ENCODE assay signal across 16 cellular contexts in genomic region chr2:84687498-84688149, GRCh38.
DNase-seq lines count a peak whose midpoint lies in the region; TF ChIP-seq lines count a peak whose summit lies in the region.
"Had no signal": no experiment of that assay in that cellular context is flagged by ENCODE, and none has a peak within 500 bp of the region (broad histone marks: within the 10 kb centered on the region; RNA-seq: fewer than 3 reads in every experiment).

No MANE protein-coding gene starts in this region.

- no peaks in the 10 kb centered on the region for H3K27me3 Mint-ChIP-seq in activated naive CD4-positive, alpha-beta T cell treated with anti-CD3 and anti-CD28 coated beads, Interleukin-2, amount 50 U/mL, for 24 hours
- H3K27me3 Mint-ChIP-seq in mesothelial cell of epicardium (ENCODE audit: low read depth) = peaks cover 6% of the 10 kb centered on the region
- H3K27me3 Mint-ChIP-seq: CD8-positive, alpha-beta memory T cell had no signal

- TF ChIP-seq CTCF in colonic mucosa (IDR thresholded peaks at IDR 0.05) = no peak
- no peak for TF ChIP-seq CTCF in mesothelial cell of epicardium (IDR thresholded peaks at IDR 0.05; ENCODE audit: unreplicated experiment)
- TF ChIP-seq CTCF in thyroid gland (IDR thresholded peaks at IDR 0.05) = no peak

- H3K27ac Mint-ChIP-seq in activated naive CD4-positive, alpha-beta T cell treated with anti-CD3 and anti-CD28 coated beads, Interleukin-2, amount 50 U/mL, for 24 hours = peak overlapping the region; percentile 94
- H3K27ac Mint-ChIP-seq in mesothelial cell of epicardium = peak overlapping the region; percentile 25
- H3K27ac Mint-ChIP-seq: H9 had no signal

- no peak for TF ChIP-seq POLR2A in thyroid gland (IDR thresholded peaks at IDR 0.05)

- no peaks in the 10 kb centered on the region for H3K9me3 ChIP-seq in colonic mucosa
- H3K9me3 ChIP-seq in thyroid gland = no peaks in the 10 kb centered on the region
- H3K9me3 ChIP-seq: BLaER1 had no signal

- H3K4me1 Mint-ChIP-seq in activated naive CD4-positive, alpha-beta T cell treated with anti-CD3 and anti-CD28 coated beads, Interleukin-2, amount 50 U/mL, for 24 hours = peaks cover 73% of the 10 kb centered on the region
- H3K4me1 Mint-ChIP-seq in mesothelial cell of epicardium = peaks cover 13% of the 10 kb centered on the region
- H3K4me1 Mint-ChIP-seq: H9 had no signal

- H3K4me3 ChIP-seq in colonic mucosa (no peak overlapping the region), thyroid gland (replicated peaks in 1 of 3) (no peak overlapping the region)
- H3K4me3 ChIP-seq: BLaER1, GM12878 had no signal

- intact Hi-C loops in colonic mucosa (cut with DNase I) (no loop called here), thyroid gland (cut with DNase I) (no loop called here)

- DNase-seq in activated naive CD4-positive, alpha-beta T cell treated with anti-CD3 and anti-CD28 coated beads, Interleukin-2, amount 50 U/mL, for 16 hours = no peak
- DNase-seq in colonic mucosa (no peak), mesothelial cell of epicardium (ENCODE audit: low spot score in 2 of 2, unreplicated experiment in 2 of 2) (no peak), thyroid gland (no peak), SW480 (ENCODE audit: low spot score) (no peak)
- no peak for DNase-seq in activated effector memory CD4-positive, alpha-beta T cell treated with anti-CD3 and anti-CD28 coated beads, Interleukin-2, amount 50 U/mL, for 16 hours
- DNase-seq: CD8-positive, alpha-beta memory T cell; COR-L47; DMS 273 treated with DMSO at 0.1 percent for 48 hours; DMS53; DND-41; H9 had no signal

- no peaks in the 10 kb centered on the region for H3K9me3 Mint-ChIP-seq in activated naive CD4-positive, alpha-beta T cell treated with anti-CD3 and anti-CD28 coated beads, Interleukin-2, amount 50 U/mL, for 24 hours
- H3K9me3 Mint-ChIP-seq in mesothelial cell of epicardium = no peaks in the 10 kb centered on the region
- H3K9me3 Mint-ChIP-seq: CD8-positive, alpha-beta memory T cell; H9 had no signal

- no peak overlapping the region for H3K9ac ChIP-seq in colonic mucosa (ENCODE audit: low read depth in 2 of 2, low read length in 2 of 2)
- H3K9ac ChIP-seq: BLaER1 had no signal

- H3K4me3 Mint-ChIP-seq in activated naive CD4-positive, alpha-beta T cell treated with anti-CD3 and anti-CD28 coated beads, Interleukin-2, amount 50 U/mL, for 24 hours = no peak overlapping the region
- H3K4me3 Mint-ChIP-seq in mesothelial cell of epicardium = no peak overlapping the region
- H3K4me3 Mint-ChIP-seq: CD8-positive, alpha-beta memory T cell; H9 had no signal

- no peaks in the 10 kb centered on the region for H3K27me3 ChIP-seq in colonic mucosa
- H3K27me3 ChIP-seq in thyroid gland = no peaks in the 10 kb centered on the region
- H3K27me3 ChIP-seq: BLaER1 had no signal

- no peaks in the 10 kb centered on the region for H3K36me3 Mint-ChIP-seq in activated naive CD4-positive, alpha-beta T cell treated with anti-CD3 and anti-CD28 coated beads, Interleukin-2, amount 50 U/mL, for 24 hours
- no peaks in the 10 kb centered on the region for H3K36me3 Mint-ChIP-seq in mesothelial cell of epicardium

- WGBS in thyroid gland, 2 donors = 80 to 81% methylated on average over 10 of the region's 10 CpGs

- H3K27ac ChIP-seq in colonic mucosa = peak overlapping the region; percentile 6
- H3K27ac ChIP-seq in thyroid gland = peak overlapping the region in 2 of 3 donors; percentile 12 to 17
- H3K27ac ChIP-seq: 22Rv1, BLaER1 had no signal

- no peaks in the 10 kb centered on the region for H3K4me1 ChIP-seq in colonic mucosa
- H3K4me1 ChIP-seq in thyroid gland = peaks cover 5 to 8% of the 10 kb centered on the region in 2 donors
- H3K4me1 ChIP-seq: BLaER1 had no signal

- H3K36me3 ChIP-seq in colonic mucosa (no peaks in the 10 kb centered on the region), thyroid gland (no peaks in the 10 kb centered on the region)
- H3K36me3 ChIP-seq: BLaER1 had no signal
